Comparison of ENCODE assay signal across 2 cellular contexts in genomic region chr1:2284932-2285331, GRCh38.
TF ChIP-seq lines count a peak whose summit lies in the region.

No MANE protein-coding gene starts in this region.

TF ChIP-seq in WTC11, 78 proteins besides CTCF, POLR2A, EP300 and RAD21 (continued from another document):
- no peak for TF ChIP-seq ATF2 (CRISPR knock-in tag; IDR thresholded peaks at IDR 0.05; ENCODE audit: borderline replicate concordance, low read depth)
- TF ChIP-seq CBFB (CRISPR knock-in tag; IDR thresholded peaks at IDR 0.05; ENCODE audit: low read depth), result no peak
- no peak for TF ChIP-seq ZNF232 (CRISPR knock-in tag; IDR thresholded peaks at IDR 0.05)
- TF ChIP-seq ZNF317 (CRISPR knock-in tag; IDR thresholded peaks at IDR 0.05; ENCODE audit: borderline replicate concordance, low read depth), result no peak
- no peak for TF ChIP-seq ZNF416 (CRISPR knock-in tag; IDR thresholded peaks at IDR 0.05)
- TF ChIP-seq ATF3 (CRISPR knock-in tag; conservative IDR thresholded peaks at IDR 0.05), result no peak
- TF ChIP-seq JAZF1 (CRISPR knock-in tag; IDR thresholded peaks at IDR 0.05), result no peak

TF ChIP-seq in HepG2, 621 proteins besides CTCF, POLR2A, EP300 and RAD21 (continued from another document):
- TF ChIP-seq ZBTB14 (CRISPR knock-in tag; IDR thresholded peaks at IDR 0.05), result no peak
